Comparison of ENCODE assay signal across 1 cellular context in genomic region chr17:39014044-39014794, GRCh38.
TF ChIP-seq lines count a peak whose summit lies in the region.

No MANE protein-coding gene starts in this region.

TF ChIP-seq in K562, 482 proteins besides CTCF, POLR2A, EP300 and RAD21 (continued from another document and continues in another):
- peak; percentile 100 for TF ChIP-seq ZNF592 (IDR thresholded peaks at IDR 0.05)
- TF ChIP-seq NR2F6 (CRISPR knock-in tag; IDR thresholded peaks at IDR 0.05) = 0 out of 2 replicates have a peak, but pooled peaks have one; percentile 73
- no peak for TF ChIP-seq ZNF121 (CRISPR knock-in tag; conservative IDR thresholded peaks at IDR 0.05)
- TF ChIP-seq ZNF644 (tag; IDR thresholded peaks at IDR 0.05; ENCODE audit: low read depth) = peak; percentile 99
- TF ChIP-seq ZNF311 (CRISPR knock-in tag; IDR thresholded peaks at IDR 0.05) = peak; percentile 98
- TF ChIP-seq HMGN3 (IDR thresholded peaks at IDR 0.05; ENCODE audit: borderline replicate concordance, extremely low read depth, insufficient read length, low read depth, low read length) = no peak
- TF ChIP-seq ESRRB (CRISPR knock-in tag; IDR thresholded peaks at IDR 0.05; ENCODE audit: borderline replicate concordance) = peak; percentile 76; the same call in 1 of the 2 replicates
- TF ChIP-seq ZBTB33 (CRISPR knock-in tag; IDR thresholded peaks at IDR 0.05) = no peak
- no peak for TF ChIP-seq POLR2AphosphoS5 (IDR thresholded peaks at IDR 0.05; ENCODE audit: control insufficient read depth, insufficient read depth, low read depth, low read length)
- TF ChIP-seq NCOA1 (IDR thresholded peaks at IDR 0.05; ENCODE audit: low read depth) = no peak
- peak; percentile 28 for TF ChIP-seq DACH1 (IDR thresholded peaks at IDR 0.05; ENCODE audit: partially characterized antibody)
- TF ChIP-seq IRF1 (CRISPR knock-in tag; IDR thresholded peaks at IDR 0.05; ENCODE audit: borderline replicate concordance) = no peak
- TF ChIP-seq NFIC (IDR thresholded peaks at IDR 0.05) = no peak
- TF ChIP-seq CHCHD3 (CRISPR knock-in tag; IDR thresholded peaks at IDR 0.05) = no peak
- TF ChIP-seq C11orf30 (IDR thresholded peaks at IDR 0.05; ENCODE audit: low read depth) = peak; percentile 97
- 0 out of 2 replicates have a peak, but pooled peaks have one; percentile 2 for TF ChIP-seq ELF1 (tag; IDR thresholded peaks at IDR 0.05)
- TF ChIP-seq ZNF146 (CRISPR knock-in tag; IDR thresholded peaks at IDR 0.05; ENCODE audit: unreplicated experiment) = no peak
- TF ChIP-seq JUNB (CRISPR knock-in tag; conservative IDR thresholded peaks at IDR 0.05) = no peak
- no peak for TF ChIP-seq TAL1 (IDR thresholded peaks at IDR 0.05)
- TF ChIP-seq POLR2G (IDR thresholded peaks at IDR 0.05; ENCODE audit: low read depth, low read length) = no peak
- TF ChIP-seq KLF10 (CRISPR knock-in tag; IDR thresholded peaks at IDR 0.05) = no peak
- no peak for TF ChIP-seq FUS (optimal IDR thresholded peaks at IDR 0.05; ENCODE audit: low read depth, low read length)
- no peak; a peak in 1 of 4 replicates for TF ChIP-seq FOXA3 (CRISPR knock-in tag; conservative IDR thresholded peaks at IDR 0.05 in 1 of 2, IDR thresholded peaks at IDR 0.05 in 1 of 2)
- TF ChIP-seq ZNF551 (CRISPR knock-in tag; IDR thresholded peaks at IDR 0.05) = no peak
- TF ChIP-seq BMI1 (IDR thresholded peaks at IDR 0.05; ENCODE audit: low read length) = no peak
- no peak for TF ChIP-seq ZBTB40 (IDR thresholded peaks at IDR 0.05)
- TF ChIP-seq ZBTB40 (CRISPR knock-in tag; IDR thresholded peaks at IDR 0.05) = no peak
- no peak for TF ChIP-seq ADNP (tag; IDR thresholded peaks at IDR 0.05)
- no peak for TF ChIP-seq GTF2B (IDR thresholded peaks at IDR 0.05; ENCODE audit: extremely low read depth, insufficient read length)
- no peak for TF ChIP-seq CHD2 (IDR thresholded peaks at IDR 0.05; ENCODE audit: low read depth, low read length)
- TF ChIP-seq FOXM1 (IDR thresholded peaks at IDR 0.05; ENCODE audit: low read depth) = no peak
- TF ChIP-seq FOXM1 (CRISPR knock-in tag; IDR thresholded peaks at IDR 0.05; ENCODE audit: low read depth) = no peak
- TF ChIP-seq CCAR2 (IDR thresholded peaks at IDR 0.05; ENCODE audit: low read depth, low read length) = no peak
- TF ChIP-seq ATF3 (IDR thresholded peaks at IDR 0.05) = peak; percentile 66
- TF ChIP-seq ATF3 (CRISPR knock-in tag; conservative IDR thresholded peaks at IDR 0.05) = no peak; the same call in 1 of the 2 replicates
- peak; percentile 97 for TF ChIP-seq HIVEP1 (CRISPR knock-in tag; IDR thresholded peaks at IDR 0.05)
- TF ChIP-seq SMC3 (conservative IDR thresholded peaks at IDR 0.05; ENCODE audit: insufficient read depth, low read depth, low read length) = no peak
- peak; percentile 72 for TF ChIP-seq NFIX (CRISPR knock-in tag; IDR thresholded peaks at IDR 0.05; ENCODE audit: low read depth)
- TF ChIP-seq SAP30 (IDR thresholded peaks at IDR 0.05; ENCODE audit: borderline replicate concordance, insufficient read depth, low read depth, low read length, poor library complexity, severe bottlenecking) = no peak
